ENCODE assay signal across 13 cellular contexts in the genomic region with DNA sequence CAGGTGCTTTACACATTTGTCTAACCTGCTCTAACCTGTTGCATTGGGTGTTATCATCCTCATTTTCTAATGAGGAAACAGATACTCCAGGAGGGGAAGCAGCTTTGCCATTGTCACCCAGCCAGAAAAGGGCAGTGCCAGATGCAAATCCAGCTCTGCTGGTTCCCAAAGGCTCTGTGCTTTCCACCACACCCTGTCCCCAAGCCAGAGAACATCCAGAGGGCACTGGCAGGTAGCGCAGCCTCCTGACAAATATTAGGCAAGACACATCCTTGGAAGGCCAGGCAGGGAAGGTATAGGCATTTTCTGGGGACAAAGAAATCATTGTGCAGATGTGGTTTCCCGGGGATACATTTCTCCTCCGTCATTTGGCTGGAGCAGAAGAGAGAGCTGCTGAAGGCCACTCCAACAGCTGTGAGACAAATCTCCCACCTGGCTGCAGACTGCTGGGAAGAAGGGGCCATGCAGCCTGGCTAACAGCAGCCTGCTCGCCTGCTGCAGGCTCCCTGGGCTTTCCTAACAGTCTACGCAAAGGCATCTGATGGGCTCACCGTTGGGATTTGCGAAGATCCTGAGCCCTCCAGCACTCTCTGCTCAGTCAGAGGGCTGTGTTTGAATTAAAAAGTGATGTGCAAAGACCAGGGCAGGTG.
"Had no signal": no experiment of that assay in that cellular context is flagged by ENCODE, and none has a peak within 500 bp of the region (broad histone marks: within the 10 kb centered on the region; RNA-seq: fewer than 3 reads in every experiment).

No MANE protein-coding gene starts in this region.

- H3K4me1 Mint-ChIP-seq: activated CD4-positive, alpha-beta T cell treated with anti-CD3 and anti-CD28 coated beads, Interleukin-2, amount 10 ng/mL, durations not matched to agents 7 days and 5 days; stimulated activated naive B cell treated with anti-CD40 and anti-IgM and Interleukin-4, amounts not matched to agents 10 μg/mL and 1 μg/mL and 100 μg/mL, for 72 hours had no signal

- H3K27me3 ChIP-seq: brain microvascular endothelial cell, gastrocnemius medialis, neutrophil, right lobe of liver, transverse colon had no signal

- H3K4me1 ChIP-seq: right lobe of liver had no signal

- H3K27ac Mint-ChIP-seq: activated CD4-positive, alpha-beta T cell treated with anti-CD3 and anti-CD28 coated beads, Interleukin-2, amount 10 ng/mL, durations not matched to agents 7 days and 5 days; activated naive CD8-positive, alpha-beta T cell; activated T-cell treated with anti-CD3 and anti-CD28 coated beads, Interleukin-2, amount 50 U/mL, for 24 hours; stimulated activated naive B cell treated with anti-CD40 and anti-IgM and Interleukin-4, amounts not matched to agents 10 μg/mL and 1 μg/mL and 100 μg/mL, for 72 hours had no signal

- H3K27me3 Mint-ChIP-seq: activated CD4-positive, alpha-beta T cell treated with anti-CD3 and anti-CD28 coated beads, Interleukin-2, amount 10 ng/mL, durations not matched to agents 7 days and 5 days; activated naive CD8-positive, alpha-beta T cell; activated T-cell treated with anti-CD3 and anti-CD28 coated beads, Interleukin-2, amount 50 U/mL, for 24 hours; stimulated activated naive B cell treated with anti-CD40 and anti-IgM and Interleukin-4, amounts not matched to agents 10 μg/mL and 1 μg/mL and 100 μg/mL, for 72 hours had no signal

- H3K36me3 Mint-ChIP-seq: activated naive CD8-positive, alpha-beta T cell; stimulated activated naive B cell treated with anti-CD40 and anti-IgM and Interleukin-4, amounts not matched to agents 10 μg/mL and 1 μg/mL and 100 μg/mL, for 72 hours had no signal

- H3K9me3 Mint-ChIP-seq: activated CD4-positive, alpha-beta T cell treated with anti-CD3 and anti-CD28 coated beads, Interleukin-2, amount 10 ng/mL, durations not matched to agents 7 days and 5 days; activated T-cell treated with anti-CD3 and anti-CD28 coated beads, Interleukin-2, amount 50 U/mL, for 24 hours; stimulated activated naive B cell treated with anti-CD40 and anti-IgM and Interleukin-4, amounts not matched to agents 10 μg/mL and 1 μg/mL and 100 μg/mL, for 72 hours had no signal

- H3K36me3 ChIP-seq: brain microvascular endothelial cell, gastrocnemius medialis, neutrophil, right lobe of liver, transverse colon had no signal

- H3K27ac ChIP-seq: brain microvascular endothelial cell, gastrocnemius medialis, neutrophil, right lobe of liver, transverse colon had no signal

- ATAC-seq: right lobe of liver; stimulated activated naive B cell treated with anti-CD40 and anti-IgM and Interleukin-4, amounts not matched to agents 10 μg/mL and 1 μg/mL and 100 μg/mL, for 72 hours had no signal

- H3K9me3 ChIP-seq: gastrocnemius medialis, neutrophil, right lobe of liver, transverse colon had no signal

- H3K4me3 ChIP-seq: gastrocnemius medialis, right lobe of liver, transverse colon had no signal

- DNase-seq: activated CD4-positive, alpha-beta T cell treated with anti-CD3 and anti-CD28 coated beads, Interleukin-2, amount 10 ng/mL, durations not matched to agents 7 days and 5 days; activated CD4-positive, CD25-positive, alpha-beta regulatory T cell; activated effector memory CD4-positive, alpha-beta T cell treated with anti-CD3 and anti-CD28 coated beads, Interleukin-2, amount 50 U/mL, for 16 hours; activated T-cell treated with anti-CD3 and anti-CD28 coated beads, Interleukin-2, amount 50 U/mL, for 24 hours; brain microvascular endothelial cell; gastrocnemius medialis; stimulated activated CD4-positive, alpha-beta T cell treated with anti-CD3 and anti-CD28 coated beads, Interleukin-1b, Interleukin-23, amount 100 ng/mL, for 48 hours; stimulated activated naive B cell treated with anti-CD40 and anti-IgM and Interleukin-4, amounts not matched to agents 10 μg/mL and 1 μg/mL and 100 μg/mL, for 72 hours; T-helper 2 cell; transverse colon had no signal

- H3K4me3 Mint-ChIP-seq: activated CD4-positive, alpha-beta T cell treated with anti-CD3 and anti-CD28 coated beads, Interleukin-2, amount 10 ng/mL, durations not matched to agents 7 days and 5 days; activated naive CD8-positive, alpha-beta T cell; activated T-cell treated with anti-CD3 and anti-CD28 coated beads, Interleukin-2, amount 50 U/mL, for 24 hours; stimulated activated naive B cell treated with anti-CD40 and anti-IgM and Interleukin-4, amounts not matched to agents 10 μg/mL and 1 μg/mL and 100 μg/mL, for 72 hours had no signal
